ENCODE assay signal across 8 cellular contexts in genomic region chr1:65459397-65459768, GRCh38. TPM values are rescaled to one million over a fixed set of nuclear protein-coding genes. Genes with fewer than 3 reads are reported as not detected.
DNase-seq lines count a peak whose midpoint lies in the region; ATAC-seq and TF ChIP-seq lines count a peak whose summit lies in the region.

No MANE protein-coding gene starts in this region.

- H3K27ac ChIP-seq in upper lobe of right lung, result no peak overlapping the region

- TF ChIP-seq CTCF in fibroblast of villous mesenchyme (IDR thresholded peaks at IDR 0.05; ENCODE audit: insufficient read depth, low read depth, low read length) (peak; percentile 65), upper lobe of right lung (IDR thresholded peaks at IDR 0.05) (peak; percentile 48)

- H3K36me3 ChIP-seq in upper lobe of right lung, result no peaks in the 10 kb centered on the region

- no peak overlapping the region for H3K4me3 ChIP-seq in fibroblast of villous mesenchyme (ENCODE audit: low read depth, low read length)
- no peak overlapping the region for H3K4me3 ChIP-seq in upper lobe of right lung

- peak; percentile 10 for DNase-seq in COR-L47 (lab: John Stamatoyannopoulos, UW)
- peak; percentile 40 for DNase-seq in RKO (ENCODE audit: low spot score)
- peak; percentile 31 for DNase-seq in fibroblast of villous mesenchyme (ENCODE audit: low read depth)
- no peak for DNase-seq in upper lobe of right lung
- DNase-seq in stimulated activated CD4-positive, alpha-beta T cell treated with anti-CD3 and anti-CD28 coated beads, Interleukin-1b, Interleukin-23, amount 100 ng/mL, for 48 hours, result no peak
- DNase-seq in stimulated activated CD4-positive, alpha-beta T cell treated with anti-CD3 and anti-CD28 coated beads, Interleukin-15, amount 100 ng/mL, for 24 hours, result no peak

- intact Hi-C loops in upper lobe of right lung (cut with DNase I), result no loop called here

- H3K9me3 ChIP-seq in upper lobe of right lung, result no peaks in the 10 kb centered on the region

- no peaks in the 10 kb centered on the region for H3K27me3 ChIP-seq in upper lobe of right lung

- H3K4me1 ChIP-seq in upper lobe of right lung, result no peaks in the 10 kb centered on the region

- ATAC-seq in GM18867 (IDR thresholded peaks at IDR 0.05; ENCODE audit: unreplicated experiment), result peak; percentile 82
- peak; percentile 86 for ATAC-seq in HG03342 (IDR thresholded peaks at IDR 0.05; ENCODE audit: unreplicated experiment)
- peak; percentile 65 for ATAC-seq in upper lobe of right lung

RNA-seq across cellular contexts. Expression of gene LEPR, which starts 38.9 kb away (rescaled TPM):
- total RNA-seq in fibroblast of villous mesenchyme (47.7 and 92.8 TPM in 2 replicates), upper lobe of right lung (38.0 TPM)

RNA-seq across cellular contexts. Expression of gene LEPROT, which starts 38.9 kb away (rescaled TPM):
- total RNA-seq in fibroblast of villous mesenchyme, result 57.7 and 89.4 TPM in 2 replicates
- 107 TPM for total RNA-seq in upper lobe of right lung

Comparison
In these comparisons a context has a peak if more than half of its experiments do, and no peak if none do; other contexts are left out.
1. DNase-seq: peak in COR-L47 (single experiment), RKO (single experiment) and fibroblast of villous mesenchyme (single experiment); none in upper lobe of right lung (single experiment), stimulated activated CD4-positive, alpha-beta T cell treated with anti-CD3 and anti-CD28 coated beads, Interleukin-1b, Interleukin-23, amount 100 ng/mL, for 48 hours (single experiment) and stimulated activated CD4-positive, alpha-beta T cell treated with anti-CD3 and anti-CD28 coated beads, Interleukin-15, amount 100 ng/mL, for 24 hours (single experiment).
2. Peak in every context shown above with its lines, with median percentiles within 50 percentile points of each other: ATAC-seq.